ENCODE assay signal across 1 cellular context in genomic region chr1:227072991-227073390, GRCh38.
TF ChIP-seq lines count a peak whose summit lies in the region.

No MANE protein-coding gene starts in this region.

TF ChIP-seq in A549, 52 proteins besides CTCF, POLR2A, EP300 and RAD21 (continued from another document):
- TF ChIP-seq USF2 (IDR thresholded peaks at IDR 0.05) = no peak
TF ChIP-seq in A549: peak in this region for 2.
